8 cellular contexts compared by ENCODE assay signal in the genomic region with DNA sequence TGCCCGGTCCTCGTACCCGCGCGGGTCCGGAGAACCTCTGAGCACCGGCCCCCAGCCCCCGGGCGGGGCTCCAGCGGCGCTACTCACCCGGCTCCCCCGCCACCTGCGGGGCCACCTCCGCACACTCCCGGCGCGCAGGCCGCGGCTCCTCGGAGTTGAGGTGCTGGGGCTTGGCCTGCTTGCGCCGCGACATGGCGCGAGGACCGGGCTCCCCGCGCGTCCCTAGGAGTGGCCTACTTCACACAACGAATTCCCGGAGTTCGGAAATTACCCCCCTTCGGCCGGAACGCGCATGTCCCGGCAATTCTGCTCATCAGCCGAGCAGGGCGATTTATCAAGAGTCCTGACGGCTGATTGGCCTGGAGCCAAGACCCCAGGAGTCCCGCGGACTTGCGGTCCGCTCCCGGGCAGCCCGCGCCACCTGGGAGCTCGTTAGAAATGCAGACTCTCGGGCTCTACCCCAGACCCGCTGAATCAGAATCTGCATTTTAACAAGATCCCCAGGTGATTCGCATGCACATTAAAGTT.
DNase-seq lines count a peak whose midpoint lies in the region; ATAC-seq and TF ChIP-seq lines count a peak whose summit lies in the region.

No MANE protein-coding gene starts in this region.

- H3K9me3 ChIP-seq in body of pancreas, result no peaks in the 10 kb centered on the region

- no peaks in the 10 kb centered on the region for H3K9me3 Mint-ChIP-seq in activated naive CD4-positive, alpha-beta T cell treated with anti-CD3 and anti-CD28 coated beads, Interleukin-2, amount 50 U/mL, for 24 hours
- no peaks in the 10 kb centered on the region for H3K9me3 Mint-ChIP-seq in immature natural killer cell
- H3K9me3 Mint-ChIP-seq in stimulated activated naive CD8-positive, alpha-beta T cell treated with anti-CD3 and anti-CD28 coated beads, Interleukin-15, Interleukin-2, amounts not matched to agents 100 ng/mL and 50 ng/mL, for 24 hours, result no peaks in the 10 kb centered on the region

- H3K27me3 ChIP-seq in body of pancreas, result peaks cover 0 to 24% of the 10 kb centered on the region in 2 donors

- no peak for DNase-seq in activated naive CD4-positive, alpha-beta T cell treated with anti-CD3 and anti-CD28 coated beads, Interleukin-2, amount 50 U/mL, for 16 hours
- DNase-seq in body of pancreas (peak; percentile 18 to 43 (median 32)), immature natural killer cell (no peak), KG1 (lab: John Stamatoyannopoulos, UW) (no peak)

- WGBS in body of pancreas, 2 donors, result 3 to 6% methylated on average over 19 to 52 of the region's 52 CpGs

- H3K27ac ChIP-seq in body of pancreas, result no peak overlapping the region

- no peak for ATAC-seq in body of pancreas
- ATAC-seq in GM18868 (IDR thresholded peaks at IDR 0.05; ENCODE audit: unreplicated experiment), result no peak
- no peak for ATAC-seq in GM21515 (IDR thresholded peaks at IDR 0.05; ENCODE audit: unreplicated experiment)

- no peaks in the 10 kb centered on the region for H3K36me3 ChIP-seq in body of pancreas (replicated peaks in 1 of 2; ENCODE audit: insufficient read depth in 1 of 2, low read depth in 2 of 2)

- peak overlapping the region; percentile 47 for H3K4me3 Mint-ChIP-seq in activated naive CD4-positive, alpha-beta T cell treated with anti-CD3 and anti-CD28 coated beads, Interleukin-2, amount 50 U/mL, for 24 hours
- H3K4me3 Mint-ChIP-seq in immature natural killer cell, result peak overlapping the region in 4 of 5 donors; percentile 49 to 66 (median 55)
- peak overlapping the region; percentile 67 for H3K4me3 Mint-ChIP-seq in stimulated activated naive CD8-positive, alpha-beta T cell treated with anti-CD3 and anti-CD28 coated beads, Interleukin-15, Interleukin-2, amounts not matched to agents 100 ng/mL and 50 ng/mL, for 24 hours

- H3K4me1 Mint-ChIP-seq in activated naive CD4-positive, alpha-beta T cell treated with anti-CD3 and anti-CD28 coated beads, Interleukin-2, amount 50 U/mL, for 24 hours, result peaks cover 19% of the 10 kb centered on the region
- H3K4me1 Mint-ChIP-seq in immature natural killer cell, result peaks cover 24 to 31% of the 10 kb centered on the region in 2 donors
- H3K4me1 Mint-ChIP-seq in stimulated activated naive CD8-positive, alpha-beta T cell treated with anti-CD3 and anti-CD28 coated beads, Interleukin-15, Interleukin-2, amounts not matched to agents 100 ng/mL and 50 ng/mL, for 24 hours (ENCODE audit: low read depth), result peaks cover 29% of the 10 kb centered on the region

- no peak for TF ChIP-seq POLR2A in body of pancreas (IDR thresholded peaks at IDR 0.05)

- peaks cover 23% of the 10 kb centered on the region for H3K4me1 ChIP-seq in body of pancreas

- peaks cover 19% of the 10 kb centered on the region for H3K27me3 Mint-ChIP-seq in activated naive CD4-positive, alpha-beta T cell treated with anti-CD3 and anti-CD28 coated beads, Interleukin-2, amount 50 U/mL, for 24 hours
- H3K27me3 Mint-ChIP-seq in immature natural killer cell (ENCODE audit: low read depth in 3 of 3), result peaks cover 15 to 23% (median 16%) of the 10 kb centered on the region in 3 donors
- H3K27me3 Mint-ChIP-seq in stimulated activated naive CD8-positive, alpha-beta T cell treated with anti-CD3 and anti-CD28 coated beads, Interleukin-15, Interleukin-2, amounts not matched to agents 100 ng/mL and 50 ng/mL, for 24 hours, result peaks cover 46% of the 10 kb centered on the region

- H3K4me3 ChIP-seq in body of pancreas, result no peak overlapping the region

- intact Hi-C loops in body of pancreas (cut with DNase I), result no loop called here

- no peak overlapping the region for H3K27ac Mint-ChIP-seq in activated naive CD4-positive, alpha-beta T cell treated with anti-CD3 and anti-CD28 coated beads, Interleukin-2, amount 50 U/mL, for 24 hours
- H3K27ac Mint-ChIP-seq in immature natural killer cell, result no peak overlapping the region
- H3K27ac Mint-ChIP-seq in stimulated activated naive CD8-positive, alpha-beta T cell treated with anti-CD3 and anti-CD28 coated beads, Interleukin-15, Interleukin-2, amounts not matched to agents 100 ng/mL and 50 ng/mL, for 24 hours, result no peak overlapping the region

- H3K36me3 Mint-ChIP-seq in activated naive CD4-positive, alpha-beta T cell treated with anti-CD3 and anti-CD28 coated beads, Interleukin-2, amount 50 U/mL, for 24 hours, result peaks cover 3% of the 10 kb centered on the region
- peaks cover 0 to 7% (median 0%) of the 10 kb centered on the region in 3 donors for H3K36me3 Mint-ChIP-seq in immature natural killer cell
- peaks cover 4% of the 10 kb centered on the region for H3K36me3 Mint-ChIP-seq in stimulated activated naive CD8-positive, alpha-beta T cell treated with anti-CD3 and anti-CD28 coated beads, Interleukin-15, Interleukin-2, amounts not matched to agents 100 ng/mL and 50 ng/mL, for 24 hours (ENCODE audit: low read depth)

- no peak for TF ChIP-seq CTCF in body of pancreas (IDR thresholded peaks at IDR 0.05)

Comparison
In these comparisons a context has a peak if more than half of its experiments do, and no peak if none do; other contexts are left out.
1. DNase-seq: peak in body of pancreas (4 of 4); none in activated naive CD4-positive, alpha-beta T cell treated with anti-CD3 and anti-CD28 coated beads, Interleukin-2, amount 50 U/mL, for 16 hours (single experiment), immature natural killer cell (0 of 3) and KG1 (single experiment).
2. Peak in every context shown above with its lines, with median percentiles within 50 percentile points of each other: H3K4me3 Mint-ChIP-seq.